In the genomic region with DNA sequence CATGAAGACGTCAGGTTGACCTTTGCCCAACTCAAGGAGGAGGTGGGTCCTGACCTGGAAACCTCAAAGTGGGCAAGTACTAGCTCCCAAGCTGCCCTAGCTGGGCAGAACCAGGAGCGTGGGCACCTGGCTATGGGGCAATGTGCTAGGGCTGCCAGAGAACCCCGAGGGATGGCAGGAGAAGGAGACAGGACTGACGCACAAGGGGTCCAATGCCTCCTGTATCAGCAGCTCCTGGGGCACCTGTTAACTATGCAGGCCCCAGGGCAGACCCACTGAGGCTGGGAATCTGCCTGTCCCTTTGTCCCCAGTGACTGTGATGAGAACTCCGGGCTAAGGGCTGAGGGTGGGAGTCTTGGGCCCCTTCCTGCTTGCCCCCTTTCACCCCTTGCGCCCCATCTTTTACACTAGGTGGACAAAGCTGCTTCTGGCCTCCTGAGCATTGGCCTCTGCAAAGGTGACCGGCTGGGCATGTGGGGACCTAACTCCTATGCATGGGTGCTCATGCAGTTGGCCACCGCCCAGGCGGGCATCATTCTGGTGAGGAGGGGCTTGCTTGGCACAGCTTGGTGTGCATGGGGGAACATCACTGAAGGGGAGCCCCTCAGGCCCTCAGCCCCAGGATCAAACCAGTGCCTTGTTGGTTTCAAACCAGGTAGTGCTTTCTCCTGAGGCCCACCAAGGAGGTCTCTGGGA, we compare ENCODE assay signal across 2 cellular contexts.
TF ChIP-seq lines count a peak whose summit lies in the region.

No MANE protein-coding gene starts in this region.

TF ChIP-seq in HepG2, 621 proteins besides CTCF, POLR2A, EP300 and RAD21:
- 0 out of 2 replicates have a peak, but pooled peaks have one; percentile 21 for TF ChIP-seq HNRNPL (IDR thresholded peaks at IDR 0.05; ENCODE audit: low read depth, low read length)
- TF ChIP-seq LBX2 (CRISPR knock-in tag; IDR thresholded peaks at IDR 0.05; ENCODE audit: borderline replicate concordance): no peak
- TF ChIP-seq CBX2 (IDR thresholded peaks at IDR 0.05; ENCODE audit: low read depth, low read length): no peak
- TF ChIP-seq CBX2 (CRISPR knock-in tag; IDR thresholded peaks at IDR 0.05; ENCODE audit: low read depth): no peak
- no peak for TF ChIP-seq MLLT10 (CRISPR knock-in tag; IDR thresholded peaks at IDR 0.05)
- TF ChIP-seq RBM22 (optimal IDR thresholded peaks at IDR 0.05; ENCODE audit: low read length): peak; percentile 7
- 0 out of 2 replicates have a peak, but pooled peaks have one; percentile 56 for TF ChIP-seq THAP7 (CRISPR knock-in tag; IDR thresholded peaks at IDR 0.05)
- no peak for TF ChIP-seq HOXD1 (CRISPR knock-in tag; IDR thresholded peaks at IDR 0.05)
- TF ChIP-seq, protein P1, sequence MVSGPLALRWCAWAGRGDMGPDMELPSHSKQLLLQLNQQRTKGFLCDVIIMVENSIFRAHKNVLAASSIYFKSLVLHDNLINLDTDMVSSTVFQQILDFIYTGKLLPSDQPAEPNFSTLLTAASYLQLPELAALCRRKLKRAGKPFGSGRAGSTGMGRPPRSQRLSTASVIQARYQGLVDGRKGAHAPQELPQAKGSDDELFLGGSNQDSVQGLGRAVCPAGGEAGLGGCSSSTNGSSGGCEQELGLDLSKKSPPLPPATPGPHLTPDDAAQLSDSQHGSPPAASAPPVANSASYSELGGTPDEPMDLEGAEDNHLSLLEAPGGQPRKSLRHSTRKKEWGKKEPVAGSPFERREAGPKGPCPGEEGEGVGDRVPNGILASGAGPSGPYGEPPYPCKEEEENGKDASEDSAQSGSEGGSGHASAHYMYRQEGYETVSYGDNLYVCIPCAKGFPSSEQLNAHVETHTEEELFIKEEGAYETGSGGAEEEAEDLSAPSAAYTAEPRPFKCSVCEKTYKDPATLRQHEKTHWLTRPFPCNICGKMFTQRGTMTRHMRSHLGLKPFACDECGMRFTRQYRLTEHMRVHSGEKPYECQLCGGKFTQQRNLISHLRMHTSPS (CRISPR knock-in tag; IDR thresholded peaks at IDR 0.05; ENCODE audit: low read depth): no peak
- TF ChIP-seq RAD51 (IDR thresholded peaks at IDR 0.05; ENCODE audit: borderline replicate concordance): no peak
- TF ChIP-seq MED8 (CRISPR knock-in tag; IDR thresholded peaks at IDR 0.05; ENCODE audit: insufficient replicate concordance): peak; percentile 28
- TF ChIP-seq ZNF547 (CRISPR knock-in tag; IDR thresholded peaks at IDR 0.05): 0 out of 2 replicates have a peak, but pooled peaks have one; percentile 29
- TF ChIP-seq ZNF343 (CRISPR knock-in tag; IDR thresholded peaks at IDR 0.05): no peak
- TF ChIP-seq, protein P2, sequence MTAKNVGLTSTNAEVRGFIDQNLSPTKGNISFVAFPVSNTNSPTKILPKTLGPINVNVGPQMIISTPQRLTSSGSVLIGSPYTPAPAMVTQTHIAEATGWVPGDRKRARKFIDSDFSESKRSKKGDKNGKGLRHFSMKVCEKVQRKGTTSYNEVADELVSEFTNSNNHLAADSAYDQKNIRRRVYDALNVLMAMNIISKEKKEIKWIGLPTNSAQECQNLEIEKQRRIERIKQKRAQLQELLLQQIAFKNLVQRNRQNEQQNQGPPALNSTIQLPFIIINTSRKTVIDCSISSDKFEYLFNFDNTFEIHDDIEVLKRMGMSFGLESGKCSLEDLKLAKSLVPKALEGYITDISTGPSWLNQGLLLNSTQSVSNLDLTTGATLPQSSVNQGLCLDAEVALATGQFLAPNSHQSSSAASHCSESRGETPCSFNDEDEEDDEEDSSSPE (CRISPR knock-in tag; IDR thresholded peaks at IDR 0.05): no peak
- no peak for TF ChIP-seq GATAD2A (CRISPR knock-in tag; IDR thresholded peaks at IDR 0.05)
- TF ChIP-seq, protein P3, sequence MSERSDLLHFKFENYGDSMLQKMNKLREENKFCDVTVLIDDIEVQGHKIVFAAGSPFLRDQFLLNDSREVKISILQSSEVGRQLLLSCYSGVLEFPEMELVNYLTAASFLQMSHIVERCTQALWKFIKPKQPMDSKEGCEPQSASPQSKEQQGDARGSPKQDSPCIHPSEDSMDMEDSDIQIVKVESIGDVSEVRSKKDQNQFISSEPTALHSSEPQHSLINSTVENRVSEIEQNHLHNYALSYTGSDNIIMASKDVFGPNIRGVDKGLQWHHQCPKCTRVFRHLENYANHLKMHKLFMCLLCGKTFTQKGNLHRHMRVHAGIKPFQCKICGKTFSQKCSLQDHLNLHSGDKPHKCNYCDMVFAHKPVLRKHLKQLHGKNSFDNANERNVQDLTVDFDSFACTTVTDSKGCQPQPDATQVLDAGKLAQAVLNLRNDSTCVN (CRISPR knock-in tag; IDR thresholded peaks at IDR 0.05; ENCODE audit: borderline replicate concordance): no peak
- no peak for TF ChIP-seq SMARCC2 (IDR thresholded peaks at IDR 0.05)

TF ChIP-seq in GM23338, 12 proteins besides CTCF, POLR2A, EP300 and RAD21:
- no peak for TF ChIP-seq ZNF462 (CRISPR knock-in tag; IDR thresholded peaks at IDR 0.05)
- TF ChIP-seq, protein P4, sequence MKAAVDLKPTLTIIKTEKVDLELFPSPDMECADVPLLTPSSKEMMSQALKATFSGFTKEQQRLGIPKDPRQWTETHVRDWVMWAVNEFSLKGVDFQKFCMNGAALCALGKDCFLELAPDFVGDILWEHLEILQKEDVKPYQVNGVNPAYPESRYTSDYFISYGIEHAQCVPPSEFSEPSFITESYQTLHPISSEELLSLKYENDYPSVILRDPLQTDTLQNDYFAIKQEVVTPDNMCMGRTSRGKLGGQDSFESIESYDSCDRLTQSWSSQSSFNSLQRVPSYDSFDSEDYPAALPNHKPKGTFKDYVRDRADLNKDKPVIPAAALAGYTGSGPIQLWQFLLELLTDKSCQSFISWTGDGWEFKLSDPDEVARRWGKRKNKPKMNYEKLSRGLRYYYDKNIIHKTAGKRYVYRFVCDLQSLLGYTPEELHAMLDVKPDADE (IDR thresholded peaks at IDR 0.05): no peak
- TF ChIP-seq, protein P5, sequence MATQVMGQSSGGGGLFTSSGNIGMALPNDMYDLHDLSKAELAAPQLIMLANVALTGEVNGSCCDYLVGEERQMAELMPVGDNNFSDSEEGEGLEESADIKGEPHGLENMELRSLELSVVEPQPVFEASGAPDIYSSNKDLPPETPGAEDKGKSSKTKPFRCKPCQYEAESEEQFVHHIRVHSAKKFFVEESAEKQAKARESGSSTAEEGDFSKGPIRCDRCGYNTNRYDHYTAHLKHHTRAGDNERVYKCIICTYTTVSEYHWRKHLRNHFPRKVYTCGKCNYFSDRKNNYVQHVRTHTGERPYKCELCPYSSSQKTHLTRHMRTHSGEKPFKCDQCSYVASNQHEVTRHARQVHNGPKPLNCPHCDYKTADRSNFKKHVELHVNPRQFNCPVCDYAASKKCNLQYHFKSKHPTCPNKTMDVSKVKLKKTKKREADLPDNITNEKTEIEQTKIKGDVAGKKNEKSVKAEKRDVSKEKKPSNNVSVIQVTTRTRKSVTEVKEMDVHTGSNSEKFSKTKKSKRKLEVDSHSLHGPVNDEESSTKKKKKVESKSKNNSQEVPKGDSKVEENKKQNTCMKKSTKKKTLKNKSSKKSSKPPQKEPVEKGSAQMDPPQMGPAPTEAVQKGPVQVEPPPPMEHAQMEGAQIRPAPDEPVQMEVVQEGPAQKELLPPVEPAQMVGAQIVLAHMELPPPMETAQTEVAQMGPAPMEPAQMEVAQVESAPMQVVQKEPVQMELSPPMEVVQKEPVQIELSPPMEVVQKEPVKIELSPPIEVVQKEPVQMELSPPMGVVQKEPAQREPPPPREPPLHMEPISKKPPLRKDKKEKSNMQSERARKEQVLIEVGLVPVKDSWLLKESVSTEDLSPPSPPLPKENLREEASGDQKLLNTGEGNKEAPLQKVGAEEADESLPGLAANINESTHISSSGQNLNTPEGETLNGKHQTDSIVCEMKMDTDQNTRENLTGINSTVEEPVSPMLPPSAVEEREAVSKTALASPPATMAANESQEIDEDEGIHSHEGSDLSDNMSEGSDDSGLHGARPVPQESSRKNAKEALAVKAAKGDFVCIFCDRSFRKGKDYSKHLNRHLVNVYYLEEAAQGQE (IDR thresholded peaks at IDR 0.05; ENCODE audit: unreplicated experiment): no peak
- no peak for TF ChIP-seq POLR2AphosphoS5 (IDR thresholded peaks at IDR 0.05; ENCODE audit: low read depth)
- no peak for TF ChIP-seq JUNB (IDR thresholded peaks at IDR 0.05; ENCODE audit: unreplicated experiment)
- TF ChIP-seq NANOG (IDR thresholded peaks at IDR 0.05; ENCODE audit: borderline replicate concordance): no peak
- TF ChIP-seq ZNF331 (CRISPR knock-in tag; IDR thresholded peaks at IDR 0.05; ENCODE audit: low read depth): no peak
- TF ChIP-seq STAT1 (IDR thresholded peaks at IDR 0.05; ENCODE audit: unreplicated experiment): no peak
- TF ChIP-seq EZH2phosphoT487 (IDR thresholded peaks at IDR 0.05; ENCODE audit: unreplicated experiment): no peak
- no peak for TF ChIP-seq CREB1 (CRISPR knock-in tag; IDR thresholded peaks at IDR 0.05; ENCODE audit: low read depth)
- TF ChIP-seq EZH2 (IDR thresholded peaks at IDR 0.05; ENCODE audit: low read depth, unreplicated experiment): no peak
- TF ChIP-seq ZNF114 (CRISPR knock-in tag; IDR thresholded peaks at IDR 0.05): no peak
